Comparison of ENCODE assay signal across 9 cellular contexts in the genomic region with DNA sequence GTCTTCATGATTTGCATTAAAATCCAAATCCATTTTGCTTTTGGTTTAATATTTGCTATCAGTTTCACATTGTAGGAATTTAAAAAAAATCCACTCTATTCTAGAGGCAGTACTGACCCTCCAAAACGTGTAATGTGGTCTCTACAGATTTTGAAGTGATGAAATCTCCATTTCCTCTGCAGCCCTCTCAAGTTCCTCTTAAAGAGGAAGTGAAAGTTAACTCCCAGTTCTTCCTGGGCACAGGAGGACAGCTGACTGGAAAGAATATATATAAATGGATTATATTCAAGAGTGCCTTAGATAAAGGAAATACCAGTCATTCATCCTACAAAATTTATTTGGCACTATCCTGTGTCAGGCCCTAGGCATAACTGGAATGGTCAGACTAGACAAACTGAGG.
DNase-seq lines count a peak whose midpoint lies in the region; ATAC-seq lines count a peak whose summit lies in the region.
"Had no signal": no experiment of that assay in that cellular context is flagged by ENCODE, and none has a peak within 500 bp of the region (broad histone marks: within the 10 kb centered on the region; RNA-seq: fewer than 3 reads in every experiment).

No MANE protein-coding gene starts in this region.

- intact Hi-C loops in sciatic nerve (cut with DNase I), result no loop called here

- DNase-seq in NCI-H1694 treated with DMSO at 0.1 percent for 48 hours (lab: John Stamatoyannopoulos, UW), result peak; percentile 31
- no peak for DNase-seq in NCI-H1694 (lab: John Stamatoyannopoulos, UW)
- peak; percentile 70 for DNase-seq in NCI-H82 (lab: John Stamatoyannopoulos, UW)
- peak; percentile 17 for DNase-seq in fibroblast of peridontal ligament (ENCODE audit: extremely low read depth)
- no peak for DNase-seq in sciatic nerve (ENCODE audit: low spot score)

- ATAC-seq in sciatic nerve (peak; percentile 80), GM18517 (IDR thresholded peaks at IDR 0.05; ENCODE audit: unreplicated experiment) (no peak), HG02642 (IDR thresholded peaks at IDR 0.05; ENCODE audit: poor library complexity, unreplicated experiment) (no peak), HG02588 (IDR thresholded peaks at IDR 0.05; ENCODE audit: unreplicated experiment) (no peak)
- ATAC-seq: activated CD4-positive, CD25-positive, alpha-beta regulatory T cell treated with anti-CD3 and anti-CD28 coated beads, Interleukin-2, amount 50 U/mL, for 24 hours had no signal

Comparison
In these comparisons a context has a peak if more than half of its experiments do, and no peak if none do; other contexts are left out.
1. DNase-seq: peak in NCI-H1694 treated with DMSO at 0.1 percent for 48 hours (single experiment), NCI-H82 (single experiment) and fibroblast of peridontal ligament (single experiment); none in NCI-H1694 (single experiment) and sciatic nerve (single experiment).